ENCODE assay signal across 17 cellular contexts in the genomic region with DNA sequence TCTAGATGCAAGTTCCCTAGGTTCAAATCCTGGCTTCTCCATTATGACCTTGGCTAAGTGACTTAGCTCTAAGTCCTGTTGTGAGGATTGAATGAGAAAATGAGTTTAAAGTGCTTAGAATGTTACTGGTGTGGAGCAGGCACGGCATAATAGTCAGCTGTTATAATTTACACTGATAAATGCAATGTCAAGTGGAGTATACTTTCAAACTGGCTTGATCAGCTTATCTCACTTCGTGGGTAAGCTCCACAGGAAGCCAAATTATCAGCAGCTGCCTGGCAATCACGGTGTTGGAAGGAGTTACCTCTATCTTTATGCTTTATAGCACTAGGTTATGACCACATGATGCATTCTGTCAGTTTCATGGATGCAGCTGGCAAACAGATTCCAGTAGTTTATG.
DNase-seq lines count a peak whose midpoint lies in the region; ATAC-seq and TF ChIP-seq lines count a peak whose summit lies in the region.
"Had no signal": no experiment of that assay in that cellular context is flagged by ENCODE, and none has a peak within 500 bp of the region (broad histone marks: within the 10 kb centered on the region; RNA-seq: fewer than 3 reads in every experiment).

No MANE protein-coding gene starts in this region.

- no peak for ATAC-seq in GM18867 (IDR thresholded peaks at IDR 0.05; ENCODE audit: unreplicated experiment)
- ATAC-seq: GM23338 had no signal

- no peak for TF ChIP-seq CTCF in osteoblast (IDR thresholded peaks at IDR 0.05; ENCODE audit: extremely low read depth, low read depth, low read length)

- H3K4ac ChIP-seq in mesendoderm (ENCODE audit: low read depth, low read length): no peak overlapping the region

- H2BK15ac ChIP-seq in mesendoderm (replicated peaks; ENCODE audit: low read depth): no peak overlapping the region

- DNase-seq in NCI-H187 treated with DMSO at 0.1 percent for 48 hours (lab: John Stamatoyannopoulos, UW) (peak; percentile 13), NCI-H187 (lab: John Stamatoyannopoulos, UW) (no peak), NCI-H146 treated with DMSO at 0.1 percent for 48 hours (lab: John Stamatoyannopoulos, UW; ENCODE audit: unreplicated experiment) (peak; percentile 90), NCI-H69 (lab: John Stamatoyannopoulos, UW) (peak; percentile 47), mesendoderm (peak; percentile 64), osteoblast (ENCODE audit: insufficient read length, low spot score, missing footprints) (no peak), SW480 (ENCODE audit: low spot score) (no peak)
- DNase-seq: 8988T, DMS 273 treated with DMSO at 0.1 percent for 48 hours, HCEC 1CT, NCI-H1694, NCI-H446, NCI-H526 treated with DMSO at 0.1 percent for 48 hours had no signal

- no peak overlapping the region for H3K56ac ChIP-seq in mesendoderm (ENCODE audit: low read length)

- no peak overlapping the region for H2AFZ ChIP-seq in osteoblast (ENCODE audit: low read length)
- H2AFZ ChIP-seq: GM23338 had no signal

- H3K79me2 ChIP-seq in mesendoderm (ENCODE audit: control insufficient read depth, insufficient read depth, low read length) (no peaks in the 10 kb centered on the region), osteoblast (ENCODE audit: insufficient read depth, low read length) (no peaks in the 10 kb centered on the region)

- H3K27me3 ChIP-seq in mesendoderm (ENCODE audit: insufficient read depth, low read length, poor library complexity) (no peaks in the 10 kb centered on the region), osteoblast (ENCODE audit: insufficient read depth, low read length) (no peaks in the 10 kb centered on the region)

- no peaks in the 10 kb centered on the region for H4K20me1 ChIP-seq in osteoblast (ENCODE audit: insufficient read depth, low read length)

- H3K4me1 ChIP-seq in mesendoderm (ENCODE audit: control insufficient read depth, low read depth, low read length) (no peaks in the 10 kb centered on the region), osteoblast (ENCODE audit: insufficient read depth, low read length) (no peaks in the 10 kb centered on the region)

- H3K18ac ChIP-seq in mesendoderm (ENCODE audit: low read length): no peak overlapping the region

- H3K27ac ChIP-seq in mesendoderm (ENCODE audit: low read depth, low read length) (no peak overlapping the region), osteoblast (ENCODE audit: low read depth, low read length) (no peak overlapping the region)
- H3K27ac ChIP-seq: HL-60, KMS-11 had no signal

- no peak overlapping the region for H3K23ac ChIP-seq in mesendoderm (ENCODE audit: low read length)

- H3K4me3 ChIP-seq in mesendoderm (ENCODE audit: low read length): no peak overlapping the region
- no peak overlapping the region for H3K4me3 ChIP-seq in osteoblast (ENCODE audit: insufficient read depth, low read length)
- H3K4me3 ChIP-seq: GM23338 had no signal

- H3K79me1 ChIP-seq in mesendoderm (ENCODE audit: low read length): no peaks in the 10 kb centered on the region

- H3K36me3 ChIP-seq in mesendoderm (ENCODE audit: control insufficient read depth, insufficient read depth, low read length) (no peaks in the 10 kb centered on the region), osteoblast (ENCODE audit: insufficient read depth, low read length) (no peaks in the 10 kb centered on the region)

- WGBS in mesendoderm (ENCODE audit: extremely low coverage, insufficient coverage, low lambda C conversion rate): no CpG with 5 or more reads among the region's 3 CpGs

- peaks cover 2% of the 10 kb centered on the region for H3K9me3 ChIP-seq in osteoblast (ENCODE audit: low read depth, low read length)

- H2BK5ac ChIP-seq in mesendoderm (ENCODE audit: low read length): no peak overlapping the region

- H3K4me2 ChIP-seq in mesendoderm (ENCODE audit: low read length): no peak overlapping the region
- no peak overlapping the region for H3K4me2 ChIP-seq in osteoblast (ENCODE audit: insufficient read depth, low read length)
- H3K4me2 ChIP-seq: GM23338, KMS-11 had no signal

- H4K8ac ChIP-seq in mesendoderm (ENCODE audit: low read depth, low read length): no peak overlapping the region

- no peak overlapping the region for H2BK120ac ChIP-seq in mesendoderm (ENCODE audit: low read depth, low read length)

- no peak overlapping the region for H3K9ac ChIP-seq in mesendoderm (ENCODE audit: low read length)
- H3K9ac ChIP-seq: KMS-11 had no signal

- no peak overlapping the region for H4K5ac ChIP-seq in mesendoderm (ENCODE audit: low read length)

- H2AK5ac ChIP-seq in mesendoderm (ENCODE audit: low read length): no peak overlapping the region

Comparison
In these comparisons a context has a peak if more than half of its experiments do, and no peak if none do; other contexts are left out.
1. DNase-seq: peak in NCI-H187 treated with DMSO at 0.1 percent for 48 hours (single experiment), NCI-H146 treated with DMSO at 0.1 percent for 48 hours (single experiment), NCI-H69 (single experiment) and mesendoderm (single experiment); none in NCI-H187 (0 of 2), osteoblast (single experiment) and SW480 (single experiment).